ENCODE assay signal across 1 cellular context in the genomic region with DNA sequence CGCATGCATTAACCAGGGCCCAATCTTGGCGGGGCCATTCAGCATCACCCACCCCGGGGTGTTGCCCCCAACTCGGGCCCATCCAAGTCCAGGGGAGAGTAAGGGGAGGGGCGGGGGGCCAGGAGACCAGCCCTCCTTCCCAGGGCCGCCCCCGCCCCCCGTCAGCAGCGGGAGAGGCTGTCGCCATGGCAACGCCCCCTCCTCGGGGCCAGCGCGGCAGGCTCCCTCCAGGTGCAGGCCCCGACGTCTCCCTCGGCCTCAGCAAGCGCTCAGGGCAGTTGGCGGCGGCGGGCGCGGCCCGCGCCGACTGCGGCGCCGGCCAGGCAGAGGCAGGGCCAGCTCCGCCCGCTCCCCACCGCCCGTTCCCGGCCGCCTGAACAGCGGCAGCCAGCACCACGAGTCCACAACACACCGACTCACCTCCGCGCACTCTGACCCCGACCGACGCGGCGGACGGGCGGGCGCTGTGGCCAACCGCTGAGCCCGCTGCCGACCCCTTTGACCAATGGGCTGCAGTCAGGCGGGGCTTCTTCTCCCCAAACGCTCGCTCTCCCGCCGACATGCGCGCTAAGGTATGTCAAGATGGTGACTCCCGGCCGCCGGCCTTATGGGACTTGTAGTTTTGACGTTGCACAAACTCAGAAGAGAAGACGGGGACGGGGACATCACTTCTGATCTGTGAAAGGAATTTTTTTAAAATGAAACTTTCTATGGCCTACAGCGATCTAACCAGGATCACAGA.
TF ChIP-seq lines count a peak whose summit lies in the region.

A gene with protein sequence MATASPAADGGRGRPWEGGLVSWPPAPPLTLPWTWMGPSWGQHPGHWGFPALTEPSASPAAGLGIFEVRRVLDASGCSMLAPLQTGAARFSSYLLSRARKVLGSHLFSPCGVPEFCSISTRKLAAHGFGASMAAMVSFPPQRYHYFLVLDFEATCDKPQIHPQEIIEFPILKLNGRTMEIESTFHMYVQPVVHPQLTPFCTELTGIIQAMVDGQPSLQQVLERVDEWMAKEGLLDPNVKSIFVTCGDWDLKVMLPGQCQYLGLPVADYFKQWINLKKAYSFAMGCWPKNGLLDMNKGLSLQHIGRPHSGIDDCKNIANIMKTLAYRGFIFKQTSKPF (minus strand): TSS at position 418 of the 742 bp plus-strand sequence. CDS start 231 bp downstream, at position 187.

TF ChIP-seq in HepG2, 621 proteins besides CTCF, POLR2A, EP300 and RAD21 (continued from another document and continues in another):
- TF ChIP-seq, protein P1, sequence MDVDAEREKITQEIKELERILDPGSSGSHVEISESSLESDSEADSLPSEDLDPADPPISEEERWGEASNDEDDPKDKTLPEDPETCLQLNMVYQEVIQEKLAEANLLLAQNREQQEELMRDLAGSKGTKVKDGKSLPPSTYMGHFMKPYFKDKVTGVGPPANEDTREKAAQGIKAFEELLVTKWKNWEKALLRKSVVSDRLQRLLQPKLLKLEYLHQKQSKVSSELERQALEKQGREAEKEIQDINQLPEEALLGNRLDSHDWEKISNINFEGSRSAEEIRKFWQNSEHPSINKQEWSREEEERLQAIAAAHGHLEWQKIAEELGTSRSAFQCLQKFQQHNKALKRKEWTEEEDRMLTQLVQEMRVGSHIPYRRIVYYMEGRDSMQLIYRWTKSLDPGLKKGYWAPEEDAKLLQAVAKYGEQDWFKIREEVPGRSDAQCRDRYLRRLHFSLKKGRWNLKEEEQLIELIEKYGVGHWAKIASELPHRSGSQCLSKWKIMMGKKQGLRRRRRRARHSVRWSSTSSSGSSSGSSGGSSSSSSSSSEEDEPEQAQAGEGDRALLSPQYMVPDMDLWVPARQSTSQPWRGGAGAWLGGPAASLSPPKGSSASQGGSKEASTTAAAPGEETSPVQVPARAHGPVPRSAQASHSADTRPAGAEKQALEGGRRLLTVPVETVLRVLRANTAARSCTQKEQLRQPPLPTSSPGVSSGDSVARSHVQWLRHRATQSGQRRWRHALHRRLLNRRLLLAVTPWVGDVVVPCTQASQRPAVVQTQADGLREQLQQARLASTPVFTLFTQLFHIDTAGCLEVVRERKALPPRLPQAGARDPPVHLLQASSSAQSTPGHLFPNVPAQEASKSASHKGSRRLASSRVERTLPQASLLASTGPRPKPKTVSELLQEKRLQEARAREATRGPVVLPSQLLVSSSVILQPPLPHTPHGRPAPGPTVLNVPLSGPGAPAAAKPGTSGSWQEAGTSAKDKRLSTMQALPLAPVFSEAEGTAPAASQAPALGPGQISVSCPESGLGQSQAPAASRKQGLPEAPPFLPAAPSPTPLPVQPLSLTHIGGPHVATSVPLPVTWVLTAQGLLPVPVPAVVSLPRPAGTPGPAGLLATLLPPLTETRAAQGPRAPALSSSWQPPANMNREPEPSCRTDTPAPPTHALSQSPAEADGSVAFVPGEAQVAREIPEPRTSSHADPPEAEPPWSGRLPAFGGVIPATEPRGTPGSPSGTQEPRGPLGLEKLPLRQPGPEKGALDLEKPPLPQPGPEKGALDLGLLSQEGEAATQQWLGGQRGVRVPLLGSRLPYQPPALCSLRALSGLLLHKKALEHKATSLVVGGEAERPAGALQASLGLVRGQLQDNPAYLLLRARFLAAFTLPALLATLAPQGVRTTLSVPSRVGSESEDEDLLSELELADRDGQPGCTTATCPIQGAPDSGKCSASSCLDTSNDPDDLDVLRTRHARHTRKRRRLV (CRISPR knock-in tag; IDR thresholded peaks at IDR 0.05): no peak
- TF ChIP-seq ZNF136 (CRISPR knock-in tag; IDR thresholded peaks at IDR 0.05; ENCODE audit: low read depth) (no peak), ZNF781 (CRISPR knock-in tag; IDR thresholded peaks at IDR 0.05; ENCODE audit: borderline replicate concordance, not compliant biosample characterization) (no peak), STAG1 (CRISPR knock-in tag; IDR thresholded peaks at IDR 0.05) (no peak), SALL2 (CRISPR knock-in tag; IDR thresholded peaks at IDR 0.05) (no peak), ZBTB42 (CRISPR knock-in tag; IDR thresholded peaks at IDR 0.05) (no peak), RFXANK (CRISPR knock-in tag; IDR thresholded peaks at IDR 0.05) (no peak), ZNF296 (CRISPR knock-in tag; conservative IDR thresholded peaks at IDR 0.05) (no peak), IKZF4 (CRISPR knock-in tag; IDR thresholded peaks at IDR 0.05; ENCODE audit: borderline replicate concordance, low read depth, not compliant biosample characterization) (peak; percentile 82), FOXO1 (CRISPR knock-in tag; IDR thresholded peaks at IDR 0.05) (0 out of 2 replicates have a peak, but pooled peaks have one; percentile 26), NCOR1 (IDR thresholded peaks at IDR 0.05; ENCODE audit: borderline replicate concordance, low read length) (no peak; the same call in 1 of the 2 replicates), GPN1 (CRISPR knock-in tag; IDR thresholded peaks at IDR 0.05; ENCODE audit: borderline replicate concordance) (no peak), CBX5 (CRISPR knock-in tag; IDR thresholded peaks at IDR 0.05; ENCODE audit: borderline replicate concordance) (no peak)
- TF ChIP-seq, protein P2, sequence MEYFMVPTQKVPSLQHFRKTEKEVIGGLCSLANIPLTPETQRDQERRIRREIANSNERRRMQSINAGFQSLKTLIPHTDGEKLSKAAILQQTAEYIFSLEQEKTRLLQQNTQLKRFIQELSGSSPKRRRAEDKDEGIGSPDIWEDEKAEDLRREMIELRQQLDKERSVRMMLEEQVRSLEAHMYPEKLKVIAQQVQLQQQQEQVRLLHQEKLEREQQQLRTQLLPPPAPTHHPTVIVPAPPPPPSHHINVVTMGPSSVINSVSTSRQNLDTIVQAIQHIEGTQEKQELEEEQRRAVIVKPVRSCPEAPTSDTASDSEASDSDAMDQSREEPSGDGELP (IDR thresholded peaks at IDR 0.05; ENCODE audit: borderline replicate concordance, low read depth): no peak
- TF ChIP-seq, protein P3, sequence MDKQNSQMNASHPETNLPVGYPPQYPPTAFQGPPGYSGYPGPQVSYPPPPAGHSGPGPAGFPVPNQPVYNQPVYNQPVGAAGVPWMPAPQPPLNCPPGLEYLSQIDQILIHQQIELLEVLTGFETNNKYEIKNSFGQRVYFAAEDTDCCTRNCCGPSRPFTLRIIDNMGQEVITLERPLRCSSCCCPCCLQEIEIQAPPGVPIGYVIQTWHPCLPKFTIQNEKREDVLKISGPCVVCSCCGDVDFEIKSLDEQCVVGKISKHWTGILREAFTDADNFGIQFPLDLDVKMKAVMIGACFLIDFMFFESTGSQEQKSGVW (CRISPR knock-in tag; IDR thresholded peaks at IDR 0.05; ENCODE audit: borderline replicate concordance): no peak
- TF ChIP-seq, protein P4, sequence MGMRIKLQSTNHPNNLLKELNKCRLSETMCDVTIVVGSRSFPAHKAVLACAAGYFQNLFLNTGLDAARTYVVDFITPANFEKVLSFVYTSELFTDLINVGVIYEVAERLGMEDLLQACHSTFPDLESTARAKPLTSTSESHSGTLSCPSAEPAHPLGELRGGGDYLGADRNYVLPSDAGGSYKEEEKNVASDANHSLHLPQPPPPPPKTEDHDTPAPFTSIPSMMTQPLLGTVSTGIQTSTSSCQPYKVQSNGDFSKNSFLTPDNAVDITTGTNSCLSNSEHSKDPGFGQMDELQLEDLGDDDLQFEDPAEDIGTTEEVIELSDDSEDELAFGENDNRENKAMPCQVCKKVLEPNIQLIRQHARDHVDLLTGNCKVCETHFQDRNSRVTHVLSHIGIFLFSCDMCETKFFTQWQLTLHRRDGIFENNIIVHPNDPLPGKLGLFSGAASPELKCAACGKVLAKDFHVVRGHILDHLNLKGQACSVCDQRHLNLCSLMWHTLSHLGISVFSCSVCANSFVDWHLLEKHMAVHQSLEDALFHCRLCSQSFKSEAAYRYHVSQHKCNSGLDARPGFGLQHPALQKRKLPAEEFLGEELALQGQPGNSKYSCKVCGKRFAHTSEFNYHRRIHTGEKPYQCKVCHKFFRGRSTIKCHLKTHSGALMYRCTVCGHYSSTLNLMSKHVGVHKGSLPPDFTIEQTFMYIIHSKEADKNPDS (CRISPR knock-in tag; IDR thresholded peaks at IDR 0.05): no peak
- TF ChIP-seq, protein P5, sequence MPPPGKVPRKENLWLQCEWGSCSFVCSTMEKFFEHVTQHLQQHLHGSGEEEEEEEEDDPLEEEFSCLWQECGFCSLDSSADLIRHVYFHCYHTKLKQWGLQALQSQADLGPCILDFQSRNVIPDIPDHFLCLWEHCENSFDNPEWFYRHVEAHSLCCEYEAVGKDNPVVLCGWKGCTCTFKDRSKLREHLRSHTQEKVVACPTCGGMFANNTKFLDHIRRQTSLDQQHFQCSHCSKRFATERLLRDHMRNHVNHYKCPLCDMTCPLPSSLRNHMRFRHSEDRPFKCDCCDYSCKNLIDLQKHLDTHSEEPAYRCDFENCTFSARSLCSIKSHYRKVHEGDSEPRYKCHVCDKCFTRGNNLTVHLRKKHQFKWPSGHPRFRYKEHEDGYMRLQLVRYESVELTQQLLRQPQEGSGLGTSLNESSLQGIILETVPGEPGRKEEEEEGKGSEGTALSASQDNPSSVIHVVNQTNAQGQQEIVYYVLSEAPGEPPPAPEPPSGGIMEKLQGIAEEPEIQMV (CRISPR knock-in tag; IDR thresholded peaks at IDR 0.05; ENCODE audit: low read depth): 0 out of 2 replicates have a peak, but pooled peaks have one; percentile 38
- TF ChIP-seq, protein P6, sequence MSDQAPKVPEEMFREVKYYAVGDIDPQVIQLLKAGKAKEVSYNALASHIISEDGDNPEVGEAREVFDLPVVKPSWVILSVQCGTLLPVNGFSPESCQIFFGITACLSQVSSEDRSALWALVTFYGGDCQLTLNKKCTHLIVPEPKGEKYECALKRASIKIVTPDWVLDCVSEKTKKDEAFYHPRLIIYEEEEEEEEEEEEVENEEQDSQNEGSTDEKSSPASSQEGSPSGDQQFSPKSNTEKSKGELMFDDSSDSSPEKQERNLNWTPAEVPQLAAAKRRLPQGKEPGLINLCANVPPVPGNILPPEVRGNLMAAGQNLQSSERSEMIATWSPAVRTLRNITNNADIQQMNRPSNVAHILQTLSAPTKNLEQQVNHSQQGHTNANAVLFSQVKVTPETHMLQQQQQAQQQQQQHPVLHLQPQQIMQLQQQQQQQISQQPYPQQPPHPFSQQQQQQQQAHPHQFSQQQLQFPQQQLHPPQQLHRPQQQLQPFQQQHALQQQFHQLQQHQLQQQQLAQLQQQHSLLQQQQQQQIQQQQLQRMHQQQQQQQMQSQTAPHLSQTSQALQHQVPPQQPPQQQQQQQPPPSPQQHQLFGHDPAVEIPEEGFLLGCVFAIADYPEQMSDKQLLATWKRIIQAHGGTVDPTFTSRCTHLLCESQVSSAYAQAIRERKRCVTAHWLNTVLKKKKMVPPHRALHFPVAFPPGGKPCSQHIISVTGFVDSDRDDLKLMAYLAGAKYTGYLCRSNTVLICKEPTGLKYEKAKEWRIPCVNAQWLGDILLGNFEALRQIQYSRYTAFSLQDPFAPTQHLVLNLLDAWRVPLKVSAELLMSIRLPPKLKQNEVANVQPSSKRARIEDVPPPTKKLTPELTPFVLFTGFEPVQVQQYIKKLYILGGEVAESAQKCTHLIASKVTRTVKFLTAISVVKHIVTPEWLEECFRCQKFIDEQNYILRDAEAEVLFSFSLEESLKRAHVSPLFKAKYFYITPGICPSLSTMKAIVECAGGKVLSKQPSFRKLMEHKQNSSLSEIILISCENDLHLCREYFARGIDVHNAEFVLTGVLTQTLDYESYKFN (CRISPR knock-in tag; conservative IDR thresholded peaks at IDR 0.05): no peak
- TF ChIP-seq, protein P7, sequence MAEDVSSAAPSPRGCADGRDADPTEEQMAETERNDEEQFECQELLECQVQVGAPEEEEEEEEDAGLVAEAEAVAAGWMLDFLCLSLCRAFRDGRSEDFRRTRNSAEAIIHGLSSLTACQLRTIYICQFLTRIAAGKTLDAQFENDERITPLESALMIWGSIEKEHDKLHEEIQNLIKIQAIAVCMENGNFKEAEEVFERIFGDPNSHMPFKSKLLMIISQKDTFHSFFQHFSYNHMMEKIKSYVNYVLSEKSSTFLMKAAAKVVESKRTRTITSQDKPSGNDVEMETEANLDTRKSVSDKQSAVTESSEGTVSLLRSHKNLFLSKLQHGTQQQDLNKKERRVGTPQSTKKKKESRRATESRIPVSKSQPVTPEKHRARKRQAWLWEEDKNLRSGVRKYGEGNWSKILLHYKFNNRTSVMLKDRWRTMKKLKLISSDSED (CRISPR knock-in tag; IDR thresholded peaks at IDR 0.05): no peak
- TF ChIP-seq, protein P8, sequence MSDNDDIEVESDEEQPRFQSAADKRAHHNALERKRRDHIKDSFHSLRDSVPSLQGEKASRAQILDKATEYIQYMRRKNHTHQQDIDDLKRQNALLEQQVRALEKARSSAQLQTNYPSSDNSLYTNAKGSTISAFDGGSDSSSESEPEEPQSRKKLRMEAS (IDR thresholded peaks at IDR 0.05): peak; percentile 88
